ENCODE assay signal across 19 cellular contexts in the genomic region with DNA sequence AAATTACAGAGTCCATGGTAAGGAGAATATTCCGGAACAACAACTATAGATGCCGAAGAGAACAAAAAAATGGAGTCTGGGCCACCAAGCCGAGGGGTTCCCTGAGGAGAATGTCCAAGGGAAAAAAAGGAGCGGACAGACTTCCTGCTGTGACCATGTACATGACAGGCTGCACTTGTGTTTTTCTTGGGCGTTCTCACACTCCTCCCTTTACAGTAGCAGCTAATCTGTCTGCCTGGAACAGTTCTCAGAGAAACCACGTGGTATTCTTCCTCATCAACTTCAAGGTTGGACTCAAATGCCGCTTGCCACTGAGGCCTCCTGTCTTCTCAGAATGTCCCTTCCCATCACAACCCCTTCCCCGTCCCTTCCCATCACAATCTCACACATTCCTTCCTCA. TPM values are rescaled to one million over a fixed set of nuclear protein-coding genes. Genes with fewer than 3 reads are reported as not detected.
DNase-seq lines count a peak whose midpoint lies in the region; ATAC-seq and TF ChIP-seq lines count a peak whose summit lies in the region.
"Had no signal": no experiment of that assay in that cellular context is flagged by ENCODE, and none has a peak within 500 bp of the region (broad histone marks: within the 10 kb centered on the region; RNA-seq: fewer than 3 reads in every experiment).

No MANE protein-coding gene starts in this region.

- TF ChIP-seq CTCF in heart left ventricle (IDR thresholded peaks at IDR 0.05) (no peak), right atrium auricular region (IDR thresholded peaks at IDR 0.05) (no peak), body of pancreas (IDR thresholded peaks at IDR 0.05) (no peak), retinal pigment epithelial cell (conservative IDR thresholded peaks at IDR 0.05; ENCODE audit: low read depth, low read length) (no peak)

- H3K4me3 ChIP-seq in heart left ventricle (no peak overlapping the region), right atrium auricular region (no peak overlapping the region), body of pancreas (no peak overlapping the region), right cardiac atrium (ENCODE audit: low read length) (no peak overlapping the region), retinal pigment epithelial cell (ENCODE audit: low read length) (no peak overlapping the region)
- H3K4me3 ChIP-seq: BLaER1, HAP-1 had no signal

- H3K36me3 ChIP-seq in heart left ventricle (peaks cover 0 to 38% (median 12%) of the 10 kb centered on the region in 9 donors), right atrium auricular region (peaks cover 8% of the 10 kb centered on the region), body of pancreas (replicated peaks in 1 of 2; ENCODE audit: insufficient read depth in 1 of 2, low read depth in 2 of 2) (no peaks in the 10 kb centered on the region)

- peak overlapping the region in 1 of 12 donors; percentile 22 for H3K27ac ChIP-seq in heart left ventricle
- no peak overlapping the region for H3K27ac ChIP-seq in right atrium auricular region
- peak overlapping the region in 1 of 4 donors; percentile 18 for H3K27ac ChIP-seq in body of pancreas
- no peak overlapping the region for H3K27ac ChIP-seq in right cardiac atrium (ENCODE audit: low read length)
- H3K27ac ChIP-seq: BLaER1 had no signal

- ATAC-seq in heart left ventricle (peak; percentile 46 to 74 (median 58)), body of pancreas (peak; percentile 45), right cardiac atrium (peak; percentile 69 to 82), GM21786 (IDR thresholded peaks at IDR 0.05; ENCODE audit: unreplicated experiment) (no peak), HG03457 (IDR thresholded peaks at IDR 0.05; ENCODE audit: unreplicated experiment) (no peak)
- ATAC-seq: CD8-positive, alpha-beta T cell had no signal

- H3K27me3 ChIP-seq in heart left ventricle (no peaks in the 10 kb centered on the region), right atrium auricular region (no peaks in the 10 kb centered on the region), body of pancreas (no peaks in the 10 kb centered on the region), right cardiac atrium (ENCODE audit: control insufficient read depth, insufficient read depth) (no peaks in the 10 kb centered on the region)
- H3K27me3 ChIP-seq: BLaER1 had no signal

- H3K4me1 ChIP-seq in heart left ventricle (peaks cover 0 to 16% (median 0%) of the 10 kb centered on the region in 12 donors), right atrium auricular region (no peaks in the 10 kb centered on the region), body of pancreas (peaks cover 7% of the 10 kb centered on the region), right cardiac atrium (ENCODE audit: control insufficient read depth, insufficient read depth, low read length) (no peaks in the 10 kb centered on the region)
- H3K4me1 ChIP-seq: BLaER1, HAP-1 had no signal

- 46 to 64% (median 59%) methylated on average over 8 of the region's 8 CpGs for WGBS in heart left ventricle, 4 donors
- WGBS in body of pancreas, 2 donors: 48 to 54% methylated on average over 8 of the region's 8 CpGs
- 43% methylated on average over 8 of the region's 8 CpGs for WGBS in right cardiac atrium

- intact Hi-C loops in heart left ventricle (cut with DNase I): loop anchor here in 9 of 10 donors (2.0 to 10.0 kb wide), 9 partner anchors 101 to 521 kb away; a partner anchor contains a TSS
- intact Hi-C loops in body of pancreas (cut with DNase I): loop anchor here (5.0 kb wide), 1 partner anchor 289 kb away; no protein-coding TSS in a partner anchor
- intact Hi-C loops in right cardiac atrium (cut with DNase I): loop anchor here (5.0 to 10.0 kb wide), 4 partner anchors 114 to 519 kb away; a partner anchor contains a TSS

- TF ChIP-seq POLR2A in heart left ventricle (IDR thresholded peaks at IDR 0.05) (no peak), body of pancreas (IDR thresholded peaks at IDR 0.05) (no peak)

- H3K9me3 ChIP-seq in heart left ventricle (peaks cover 0 to 12% (median 0%) of the 10 kb centered on the region in 12 donors), right atrium auricular region (no peaks in the 10 kb centered on the region), body of pancreas (no peaks in the 10 kb centered on the region), right cardiac atrium (ENCODE audit: control insufficient read depth, low read length) (no peaks in the 10 kb centered on the region)
- H3K9me3 ChIP-seq: HAP-1 had no signal

- DNase-seq in heart left ventricle (peak in 1 of 5 donors; percentile 11), right atrium auricular region (ENCODE audit: low spot score) (no peak), body of pancreas (peak in 2 of 4 donors; percentile 36 to 38), right cardiac atrium (no peak), retinal pigment epithelial cell (ENCODE audit: low read depth) (peak; percentile 5), OCI-M2 (lab: John Stamatoyannopoulos, UW; ENCODE audit: unreplicated experiment) (no peak)
- DNase-seq: CD8-positive, alpha-beta T cell; NCI-H1417; NCI-H1930; NCI-H2171; NCI-H748 treated with DMSO at 0.1 percent for 48 hours had no signal

RNA-seq across cellular contexts. Expression of a gene that starts 30.8 kb away (rescaled TPM):
- total RNA-seq in heart left ventricle (not detected), right atrium auricular region (not detected), body of pancreas (1 to 10 TPM; 1.3 to 1.6 TPM), right cardiac atrium (not detected)
- polyA plus RNA-seq in heart left ventricle (not detected), right cardiac atrium (not detected)
- total RNA-seq: CD8-positive, alpha-beta T cell; HT1080; LHCN-M2; NCI-H460 had no signal
- polyA plus RNA-seq: IgD-negative memory B cell had no signal

Comparison
In these comparisons a context has a peak if more than half of its experiments do, and no peak if none do; other contexts are left out.
1. ATAC-seq: peak in heart left ventricle (4 of 4), body of pancreas (single experiment) and right cardiac atrium (2 of 2); none in GM21786 (single experiment) and HG03457 (single experiment).